ENCODE assay signal across 8 cellular contexts in the genomic region with DNA sequence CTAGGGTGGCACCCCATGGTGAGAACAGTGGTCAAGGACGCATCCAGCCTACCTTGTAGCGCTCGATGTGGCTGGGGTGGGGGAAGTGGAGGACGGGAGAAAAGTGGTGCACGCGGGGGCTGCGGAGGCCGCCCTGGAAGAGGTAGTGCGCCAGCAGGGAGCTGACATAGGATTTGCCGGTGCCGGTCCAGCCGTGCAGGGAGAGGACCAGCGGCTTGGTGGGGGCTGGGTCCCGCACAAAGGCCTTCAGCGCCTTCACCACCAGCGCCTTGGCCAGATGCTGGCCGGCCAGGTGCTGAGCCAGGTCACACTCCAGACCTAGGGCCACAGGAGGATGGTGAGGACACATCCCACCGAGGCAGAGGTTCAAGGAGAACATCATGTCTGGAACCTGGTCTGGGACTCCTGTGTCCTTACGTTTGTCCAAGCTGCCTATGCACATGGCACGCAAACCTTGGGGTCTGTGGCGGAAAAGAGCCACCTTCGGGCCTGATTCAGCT. TPM values are rescaled to one million over a fixed set of nuclear protein-coding genes. Genes with fewer than 3 reads are reported as not detected.
DNase-seq lines count a peak whose midpoint lies in the region; ATAC-seq, FAIRE-seq and TF ChIP-seq lines count a peak whose summit lies in the region.

No MANE protein-coding gene starts in this region.

- H3K9me3 ChIP-seq in BLaER1 treated with 17β-estradiol and CSF1 and Interleukin-3, amounts not matched to agents 10 nM and 100 nM (replicated peaks in 1 of 11) = no peaks in the 10 kb centered on the region
- no peaks in the 10 kb centered on the region for H3K9me3 ChIP-seq in MG63

- H3K4me1 Mint-ChIP-seq in nephron = no peaks in the 10 kb centered on the region

- DNase-seq in MG63 (no peak), dorsolateral prefrontal cortex (peak in 3 of 10 donors; percentile 27 to 90 (median 58)), T-helper 9 cell (no peak), urothelium cell line (ENCODE audit: low spot score) (no peak), GOT3 (lab: John Stamatoyannopoulos, UW) (no peak)

- H3K9ac ChIP-seq in BLaER1 treated with 17β-estradiol and CSF1 and Interleukin-3, amounts not matched to agents 10 nM and 100 nM = peak overlapping the region; percentile 84 to 94 (median 90); a peak in 21 of 22 replicates

- peak overlapping the region in 10 of 11 experiments; percentile 29 to 93 (median 89); a peak in 16 of 22 replicates for H3K27ac ChIP-seq in BLaER1 treated with 17β-estradiol and CSF1 and Interleukin-3, amounts not matched to agents 10 nM and 100 nM
- H3K27ac ChIP-seq in dorsolateral prefrontal cortex = peak overlapping the region in 58 of 59 donors; percentile 29 to 98 (median 95)

- peaks cover 6% of the 10 kb centered on the region for H3K36me3 Mint-ChIP-seq in nephron (ENCODE audit: low read depth)

- peaks cover 18 to 53% (median 46%) of the 10 kb centered on the region in 10 experiments for H3K4me1 ChIP-seq in BLaER1 treated with 17β-estradiol and CSF1 and Interleukin-3, amounts not matched to agents 10 nM and 100 nM

- peak overlapping the region; percentile 69 to 87 (median 74) for H3K4me3 ChIP-seq in BLaER1 treated with 17β-estradiol and CSF1 and Interleukin-3, amounts not matched to agents 10 nM and 100 nM
- peak overlapping the region; percentile 68 for H3K4me3 ChIP-seq in MG63
- H3K4me3 ChIP-seq in dorsolateral prefrontal cortex = peak overlapping the region; percentile 62 to 94 (median 83)

- TF ChIP-seq CTCF in dorsolateral prefrontal cortex (IDR thresholded peaks at IDR 0.05 in 54 of 56, conservative IDR thresholded peaks at IDR 0.05 in 2 of 56; ENCODE audit: low read depth in 1 of 56, partially characterized antibody in 56 of 56) (peak in 3 of 56 donors; percentile 86 to 89 (median 86)), nephron (IDR thresholded peaks at IDR 0.05; ENCODE audit: unreplicated experiment in 3 of 3) (no peak)

- H3K4me2 ChIP-seq in BLaER1 treated with 17β-estradiol and CSF1 and Interleukin-3, amounts not matched to agents 10 nM and 100 nM = peak overlapping the region; percentile 72 to 98 (median 90)

- H3K4me3 Mint-ChIP-seq in nephron = peak overlapping the region; percentile 86 to 88 (median 87)

- no peak for FAIRE-seq in urothelium cell line (lab: Jason Lieb, UNC)

- ATAC-seq in HG02852 (IDR thresholded peaks at IDR 0.05; ENCODE audit: unreplicated experiment) = no peak

- intact Hi-C loops in dorsolateral prefrontal cortex (cut with DNase I) = loop anchor here (2.0 to 10.0 kb wide), 5 partner anchors 122 to 232 kb away; a partner anchor contains a TSS

- H4K20me1 ChIP-seq in BLaER1 treated with 17β-estradiol and CSF1 and Interleukin-3, amounts not matched to agents 10 nM and 100 nM = peaks cover 0 to 48% (median 15%) of the 10 kb centered on the region in 11 experiments; a peak in 12 of 22 replicates

- peak overlapping the region in 2 of 3 experiments; percentile 75 to 76 for H3K27ac Mint-ChIP-seq in nephron

- peaks cover 5% of the 10 kb centered on the region for H3K27me3 Mint-ChIP-seq in nephron (ENCODE audit: low read depth)

- peaks cover 26 to 54% (median 34%) of the 10 kb centered on the region in 11 experiments for H3K36me3 ChIP-seq in BLaER1 treated with 17β-estradiol and CSF1 and Interleukin-3, amounts not matched to agents 10 nM and 100 nM
- no peaks in the 10 kb centered on the region for H3K36me3 ChIP-seq in MG63

- no peaks in the 10 kb centered on the region for H3K9me3 Mint-ChIP-seq in nephron

- no peaks in the 10 kb centered on the region for H3K27me3 ChIP-seq in BLaER1 treated with 17β-estradiol and CSF1 and Interleukin-3, amounts not matched to agents 10 nM and 100 nM
- H3K27me3 ChIP-seq in MG63 (no peaks in the 10 kb centered on the region), dorsolateral prefrontal cortex (no peaks in the 10 kb centered on the region)

RNA-seq across cellular contexts. Expression of a gene that starts 0.8 kb away (rescaled TPM):
- 5.8 and 18.7 TPM in 2 replicates for total RNA-seq in MG63 (2014; rRNA removed; shearing (Covaris generic); ENCODE audit: low replicate concordance)
- total RNA-seq in dorsolateral prefrontal cortex = 10 to 100 TPM in 101 of 120 experiments, 1 to 10 TPM in 19; 7.7 to 18.6 (median 12.5) TPM

RNA-seq across cellular contexts. Expression of a gene that starts 18.4 kb away (rescaled TPM):
- total RNA-seq in MG63 (2014; rRNA removed; shearing (Covaris generic); ENCODE audit: low replicate concordance) = not detected in 2 replicates
- 1 to 10 TPM in 3 of 120 experiments, under 1 TPM in 107, not detected in 10; 0.15 to 1.4 (median 0.47) TPM for total RNA-seq in dorsolateral prefrontal cortex

RNA-seq across cellular contexts. Expression of a gene that starts 18.8 kb away (rescaled TPM):
- total RNA-seq in MG63 (2014; rRNA removed; shearing (Covaris generic); ENCODE audit: low replicate concordance) = 15.9 and 26.7 TPM in 2 replicates
- 10 to 100 TPM in 94 of 120 experiments, 1 to 10 TPM in 26; 4.2 to 19.6 (median 11.9) TPM for total RNA-seq in dorsolateral prefrontal cortex

RNA-seq across cellular contexts. Expression of a gene that starts 27.5 kb away (rescaled TPM):
- total RNA-seq in MG63 (2014; rRNA removed; shearing (Covaris generic); ENCODE audit: low replicate concordance) = not detected in 2 replicates
- 1 to 10 TPM in 12 of 120 experiments, under 1 TPM in 92, not detected in 16; 0.11 to 1.7 (median 0.55) TPM for total RNA-seq in dorsolateral prefrontal cortex

RNA-seq across cellular contexts. Expression of a gene that starts 44.2 kb away (rescaled TPM):
- not detected in 2 replicates for total RNA-seq in MG63 (2014; rRNA removed; shearing (Covaris generic); ENCODE audit: low replicate concordance)
- total RNA-seq in dorsolateral prefrontal cortex = 10 to 100 TPM in 118 of 120 experiments, 1 to 10 TPM in 2; 9.3 to 27.9 (median 17.3) TPM
